Comparison of ENCODE assay signal across 16 cellular contexts in the genomic region with DNA sequence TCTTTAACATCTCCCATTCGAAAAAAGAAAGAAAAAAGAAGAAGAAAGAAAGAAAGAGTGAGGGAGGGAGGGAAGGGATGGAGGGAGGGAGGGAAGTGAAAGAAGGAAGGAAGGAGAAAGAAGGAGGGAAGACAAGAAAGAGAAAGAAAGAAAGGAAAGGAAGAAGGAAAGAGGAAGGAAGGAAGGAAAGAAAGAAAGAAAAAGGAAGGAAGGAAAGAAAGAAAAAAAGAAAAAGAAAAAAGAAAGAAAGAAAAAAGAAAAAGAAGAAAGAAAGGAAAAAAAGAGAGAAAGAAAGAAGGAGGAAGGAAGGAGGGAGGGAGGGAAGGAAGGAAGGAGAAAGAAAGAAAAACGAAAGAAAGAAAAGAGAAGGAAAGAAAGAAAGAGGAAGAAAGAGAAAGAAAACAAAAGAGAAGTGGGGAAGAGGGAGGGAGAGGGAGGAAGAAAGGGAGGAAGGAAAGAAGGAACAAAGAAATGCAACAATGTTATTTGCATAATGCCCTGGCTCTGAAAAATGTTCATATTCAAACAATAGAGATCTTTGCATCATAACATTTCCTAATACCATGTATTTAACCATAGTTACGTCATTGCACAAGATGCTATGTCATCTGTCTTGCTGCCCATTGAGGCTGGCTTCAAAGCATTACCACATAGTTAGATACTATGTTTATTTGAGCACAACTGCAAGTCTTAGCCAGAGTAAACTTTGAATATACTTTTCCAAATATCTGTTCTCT.
"Had no signal": no experiment of that assay in that cellular context is flagged by ENCODE, and none has a peak within 500 bp of the region (broad histone marks: within the 10 kb centered on the region; RNA-seq: fewer than 3 reads in every experiment).

No MANE protein-coding gene starts in this region.

- H3K4me1 Mint-ChIP-seq: activated CD4-positive, alpha-beta memory T cell treated with anti-CD3 and anti-CD28 coated beads, Interleukin-2, amount 10 ng/mL, durations not matched to agents 7 days and 5 days had no signal

- H3K9me3 Mint-ChIP-seq: activated CD4-positive, alpha-beta memory T cell treated with anti-CD3 and anti-CD28 coated beads, Interleukin-2, amount 10 ng/mL, durations not matched to agents 7 days and 5 days had no signal

- H3K36me3 Mint-ChIP-seq: natural killer cell treated with Interleukin-12 subunit alpha and Interleukin-12 subunit beta and Interleukin-15 and Interleukin-18, amount 100 ng/mL, for 72 hours had no signal

- ATAC-seq: left cardiac atrium had no signal

- H3K27ac Mint-ChIP-seq: activated CD4-positive, alpha-beta memory T cell treated with anti-CD3 and anti-CD28 coated beads, Interleukin-2, amount 10 ng/mL, durations not matched to agents 7 days and 5 days; activated T-cell treated with anti-CD3 and anti-CD28 coated beads, Interleukin-2, amount 50 U/mL, for 24 hours; dendritic cell treated with granulocyte-macrophage colony-stimulating factor and Interleukin-4, amounts not matched to agents 40 ng/mL and 50 ng/mL, for 4 days; natural killer cell treated with Interleukin-12 subunit alpha and Interleukin-12 subunit beta and Interleukin-15 and Interleukin-18, amount 100 ng/mL, for 72 hours had no signal

- H3K4me3 Mint-ChIP-seq: activated CD4-positive, alpha-beta memory T cell treated with anti-CD3 and anti-CD28 coated beads, Interleukin-2, amount 10 ng/mL, durations not matched to agents 7 days and 5 days; activated T-cell treated with anti-CD3 and anti-CD28 coated beads, Interleukin-2, amount 50 U/mL, for 24 hours; dendritic cell treated with granulocyte-macrophage colony-stimulating factor and Interleukin-4, amounts not matched to agents 40 ng/mL and 50 ng/mL, for 4 days; natural killer cell treated with Interleukin-12 subunit alpha and Interleukin-12 subunit beta and Interleukin-15 and Interleukin-18, amount 100 ng/mL, for 72 hours had no signal

- DNase-seq: activated CD4-positive, alpha-beta memory T cell treated with anti-CD3 and anti-CD28 coated beads, Interleukin-2, amount 10 ng/mL, durations not matched to agents 7 days and 5 days; activated effector memory CD4-positive, alpha-beta T cell treated with Interleukin-2 at 50 U/mL for 16 hours; activated naive CD4-positive, alpha-beta T cell treated with anti-CD3 and anti-CD28 coated beads, Interleukin-2, amount 50 U/mL, for 16 hours; activated T-cell treated with anti-CD3 and anti-CD28 coated beads, Interleukin-2, amount 50 U/mL, for 24 hours; amniotic stem cell; effector memory CD4-positive, alpha-beta T cell; esophagus squamous epithelium; foreskin fibroblast; left cardiac atrium; sigmoid colon; stimulated activated naive CD4-positive, alpha-beta T cell; SW 1271; T-helper 2 cell; WERI-Rb-1 had no signal

- H3K27me3 Mint-ChIP-seq: activated CD4-positive, alpha-beta memory T cell treated with anti-CD3 and anti-CD28 coated beads, Interleukin-2, amount 10 ng/mL, durations not matched to agents 7 days and 5 days; activated T-cell treated with anti-CD3 and anti-CD28 coated beads, Interleukin-2, amount 50 U/mL, for 24 hours; dendritic cell treated with granulocyte-macrophage colony-stimulating factor and Interleukin-4, amounts not matched to agents 40 ng/mL and 50 ng/mL, for 4 days; natural killer cell treated with Interleukin-12 subunit alpha and Interleukin-12 subunit beta and Interleukin-15 and Interleukin-18, amount 100 ng/mL, for 72 hours had no signal
